ENCODE assay signal across 11 cellular contexts in genomic region chr5:135039526-135040296, GRCh38. TPM values are rescaled to one million over a fixed set of nuclear protein-coding genes. Genes with fewer than 3 reads are reported as not detected.
DNase-seq lines count a peak whose midpoint lies in the region; ATAC-seq and TF ChIP-seq lines count a peak whose summit lies in the region.
"Had no signal": no experiment of that assay in that cellular context is flagged by ENCODE, and none has a peak within 500 bp of the region (broad histone marks: within the 10 kb centered on the region; RNA-seq: fewer than 3 reads in every experiment).

No MANE protein-coding gene starts in this region.

- in situ Hi-C loops in GM23248 (cut with MboI), result no loop called here

- CTCF ChIA-PET in A673 (lab: Charles Lee) (no interaction called here), HEK293 (lab: Yijun Ruan, JAX) (no interaction called here)

- no peaks in the 10 kb centered on the region for H3K36me3 ChIP-seq in A673 (ENCODE audit: insufficient read depth, low read length, poor library complexity, severe bottlenecking)
- no peaks in the 10 kb centered on the region for H3K36me3 ChIP-seq in HEK293 (ENCODE audit: control insufficient read depth in 2 of 2, insufficient read depth in 1 of 2, low read length in 2 of 2)
- H3K36me3 ChIP-seq in mucosa of rectum (ENCODE audit: control insufficient read depth in 2 of 2, insufficient read depth in 2 of 2, low read length in 2 of 2), result no peaks in the 10 kb centered on the region
- H3K36me3 ChIP-seq in GM23248 (ENCODE audit: low read depth), result no peaks in the 10 kb centered on the region

- DNase-seq in A673 (ENCODE audit: low spot score) (no peak), ecto neural progenitor cell (ENCODE audit: low spot score) (peak; percentile 67), T-helper 1 cell (no peak), NCI-H1092 treated with DMSO at 0.1 percent for 48 hours (lab: John Stamatoyannopoulos, UW) (no peak), GM23248 (no peak)
- DNase-seq: effector CD4-positive, alpha-beta T cell; NCI-H1048 had no signal

- no peaks in the 10 kb centered on the region for H3K79me2 ChIP-seq in GM23248 (ENCODE audit: insufficient read depth)

- H3F3A ChIP-seq in GM23248 (ENCODE audit: insufficient read depth), result no peaks in the 10 kb centered on the region

- intact Hi-C loops in A673 (cut with micrococcal nuclease; ENCODE audit: unreplicated experiment), result no loop called here

- H3K9me3 ChIP-seq in A673 (ENCODE audit: low read depth, low read length, poor library complexity, severe bottlenecking) (no peaks in the 10 kb centered on the region), HEK293 (ENCODE audit: control insufficient read depth, insufficient read depth, low read depth, low read length) (no peaks in the 10 kb centered on the region), mucosa of rectum (ENCODE audit: control insufficient read depth in 2 of 2, low read length in 2 of 2) (no peaks in the 10 kb centered on the region), GM23248 (ENCODE audit: low read depth) (no peaks in the 10 kb centered on the region)

- H3K4me1 ChIP-seq in A673 (ENCODE audit: insufficient read depth, low read length, poor library complexity, severe bottlenecking) (no peaks in the 10 kb centered on the region), HEK293 (ENCODE audit: control insufficient read depth, insufficient read depth, low read length) (peaks cover 6% of the 10 kb centered on the region), mucosa of rectum (ENCODE audit: control insufficient read depth in 2 of 2, insufficient read depth in 2 of 2, low read length in 2 of 2) (peaks cover 4 to 6% of the 10 kb centered on the region in 2 donors), GM23248 (ENCODE audit: insufficient read depth) (no peaks in the 10 kb centered on the region)

- no peak overlapping the region for H3K4me2 ChIP-seq in GM23248 (ENCODE audit: unreplicated experiment)

- peak overlapping the region; percentile 15 for H3K4me3 ChIP-seq in A673 (ENCODE audit: low read depth, low read length, poor library complexity, severe bottlenecking)
- H3K4me3 ChIP-seq in HEK293 (ENCODE audit: low read depth, low read length), result peak overlapping the region; percentile 26
- peak overlapping the region; percentile 50 to 56 for H3K4me3 ChIP-seq in mucosa of rectum (ENCODE audit: low read length in 2 of 2)
- no peak overlapping the region for H3K4me3 ChIP-seq in GM23248
- H3K4me3 ChIP-seq: SK-N-MC had no signal

- no peaks in the 10 kb centered on the region for H4K20me1 ChIP-seq in GM23248 (ENCODE audit: insufficient read depth)

- H3K9me2 ChIP-seq in GM23248 (ENCODE audit: insufficient read depth), result no peaks in the 10 kb centered on the region

- H3K27ac ChIP-seq in A673 (ENCODE audit: low read depth, low read length, poor library complexity, severe bottlenecking), result no peak overlapping the region
- peak overlapping the region; percentile 34; the same call in 1 of the 2 replicates for H3K27ac ChIP-seq in HEK293 (ENCODE audit: extremely low read depth, low read depth, low read length)
- peak overlapping the region; percentile 63 to 66 for H3K27ac ChIP-seq in mucosa of rectum (ENCODE audit: low read depth in 2 of 2, low read length in 2 of 2)
- no peak overlapping the region for H3K27ac ChIP-seq in GM23248
- H3K27ac ChIP-seq: SK-N-MC had no signal

- H3K27me3 ChIP-seq in A673 (replicated peaks; ENCODE audit: insufficient read depth, low read depth, low read length, poor library complexity), result peaks cover 81% of the 10 kb centered on the region
- H3K27me3 ChIP-seq in mucosa of rectum (ENCODE audit: control insufficient read depth in 2 of 2, insufficient read depth in 2 of 2, low read length in 2 of 2), result peaks cover 63 to 67% of the 10 kb centered on the region in 2 donors
- H3K27me3 ChIP-seq in GM23248 (replicated peaks; ENCODE audit: insufficient read depth), result peaks cover 85% of the 10 kb centered on the region

- POLR2A ChIA-PET in A673 (lab: Charles Lee; ENCODE audit: low non-redundant PET) (no interaction called here), HEK293 (lab: Yijun Ruan, JAX) (interaction anchor here (1.2 kb wide), 1 partner anchor 8 kb away, joined by 4 read pairs; no protein-coding TSS in a partner anchor)

- ATAC-seq in GM18870 (IDR thresholded peaks at IDR 0.05; ENCODE audit: unreplicated experiment), result no peak

- H3K9ac ChIP-seq in mucosa of rectum (ENCODE audit: low read depth in 1 of 2, low read length in 2 of 2) (peak overlapping the region; percentile 14 to 58), GM23248 (no peak overlapping the region)

- no peak overlapping the region for H2AFZ ChIP-seq in GM23248

- 8 to 11% methylated on average over 42 to 48 of the region's 72 CpGs for WGBS in GM23248 (ENCODE audit: low coverage in 1 of 2, low lambda C conversion rate in 2 of 2, missing lambda C conversion rate in 2 of 2), 2 experiments

- BruUV-seq in A673 (replicated peaks; lab: Mats Ljungman, UMichigan), result no TSS peak

- TF ChIP-seq CTCF in A673 (conservative IDR thresholded peaks at IDR 0.05; ENCODE audit: low read depth, low read length), result no peak
- no peak for TF ChIP-seq CTCF in HEK293 (tag by site-specific recombination; IDR thresholded peaks at IDR 0.05)

TF ChIP-seq in HEK293, 187 proteins besides CTCF, POLR2A, EP300 and RAD21:
- TF ChIP-seq ZNF19 (tag by site-specific recombination; IDR thresholded peaks at IDR 0.05; ENCODE audit: low read depth) (no peak), OVOL3 (tag by site-specific recombination; IDR thresholded peaks at IDR 0.05) (no peak), ZNF629 (tag by site-specific recombination; IDR thresholded peaks at IDR 0.05) (no peak), ZNF76 (tag by site-specific recombination; IDR thresholded peaks at IDR 0.05; ENCODE audit: borderline replicate concordance, low read depth) (no peak), REST (tag by site-specific recombination; IDR thresholded peaks at IDR 0.05) (no peak), BCL11B (tag by site-specific recombination; IDR thresholded peaks at IDR 0.05; ENCODE audit: low read depth) (no peak), ZBTB6 (tag by site-specific recombination; IDR thresholded peaks at IDR 0.05) (no peak), ZNF510 (tag by site-specific recombination; IDR thresholded peaks at IDR 0.05; ENCODE audit: insufficient replicate concordance) (no peak), ZNF266 (tag by site-specific recombination; IDR thresholded peaks at IDR 0.05; ENCODE audit: low read depth) (no peak), ZNF792 (tag by site-specific recombination; IDR thresholded peaks at IDR 0.05) (no peak), ZNF341 (tag by site-specific recombination; IDR thresholded peaks at IDR 0.05; ENCODE audit: low read depth) (no peak)

RNA-seq across cellular contexts. Expression of gene PITX1, which starts 5.7 kb away (rescaled TPM):
- total RNA-seq in A673 (2021), result 1.8 and 2.0 TPM in 2 replicates
- total RNA-seq in GM23248 (2014; rRNA removed; shearing (Covaris generic)), result not detected in 2 replicates
- polyA plus RNA-seq in GM23248 (2016; fragmentation: Nextera tagmentation; extraction: Ambion mirVana), result not detected in 2 replicates

Comparison
In these comparisons a context has a peak if more than half of its experiments do, and no peak if none do; other contexts are left out.
1. H3K27ac ChIP-seq: peak in HEK293 (single experiment) and mucosa of rectum (2 of 2); none in A673 (single experiment) and GM23248 (single experiment).